Comparison of ENCODE assay signal across 1 cellular context in genomic region chr20:62818592-62819493, GRCh38.
TF ChIP-seq lines count a peak whose summit lies in the region.

No MANE protein-coding gene starts in this region.

TF ChIP-seq in HepG2, 621 proteins besides CTCF, POLR2A, EP300 and RAD21 (continued from another document and continues in another):
- TF ChIP-seq ZNF276 (CRISPR knock-in tag; IDR thresholded peaks at IDR 0.05; ENCODE audit: low read depth): no peak
- no peak for TF ChIP-seq ZKSCAN1 (IDR thresholded peaks at IDR 0.05; ENCODE audit: low read length)
- TF ChIP-seq GATAD1 (CRISPR knock-in tag; IDR thresholded peaks at IDR 0.05): peak; percentile 30; the same call in 1 of the 2 replicates
- peak; percentile 54; the same call in 1 of the 2 replicates for TF ChIP-seq TCF7 (IDR thresholded peaks at IDR 0.05; ENCODE audit: low read depth)
- peak; percentile 88; the same call in 1 of the 2 replicates for TF ChIP-seq ZFP41 (CRISPR knock-in tag; IDR thresholded peaks at IDR 0.05; ENCODE audit: borderline replicate concordance)
- TF ChIP-seq ZXDC (CRISPR knock-in tag; IDR thresholded peaks at IDR 0.05): peak; percentile 71
- TF ChIP-seq ZNF207 (IDR thresholded peaks at IDR 0.05; ENCODE audit: borderline replicate concordance): no peak
- peak; percentile 47 for TF ChIP-seq HNRNPL (IDR thresholded peaks at IDR 0.05; ENCODE audit: low read depth, low read length)
- TF ChIP-seq CEBPG (CRISPR knock-in tag; IDR thresholded peaks at IDR 0.05): no peak
- no peak for TF ChIP-seq CAMTA2 (CRISPR knock-in tag; IDR thresholded peaks at IDR 0.05; ENCODE audit: borderline replicate concordance)
- TF ChIP-seq SNAPC4 (CRISPR knock-in tag; IDR thresholded peaks at IDR 0.05): no peak; the same call in none of the 2 replicates
- no peak for TF ChIP-seq ZNF468 (CRISPR knock-in tag; IDR thresholded peaks at IDR 0.05)
- no peak for TF ChIP-seq ZFP62 (CRISPR knock-in tag; IDR thresholded peaks at IDR 0.05)
- TF ChIP-seq ZNF782 (CRISPR knock-in tag; IDR thresholded peaks at IDR 0.05; ENCODE audit: borderline replicate concordance): no peak
- no peak for TF ChIP-seq ZNF570 (CRISPR knock-in tag; IDR thresholded peaks at IDR 0.05; ENCODE audit: borderline replicate concordance)
- TF ChIP-seq ZBTB40 (IDR thresholded peaks at IDR 0.05): no peak
- TF ChIP-seq ZBTB40 (CRISPR knock-in tag; IDR thresholded peaks at IDR 0.05): peak; percentile 79; the same call in 1 of the 2 replicates
- no peak; the same call in 1 of the 2 replicates for TF ChIP-seq ZBTB10 (CRISPR knock-in tag; IDR thresholded peaks at IDR 0.05; ENCODE audit: borderline replicate concordance)
- TF ChIP-seq ZBTB7A (CRISPR knock-in tag; IDR thresholded peaks at IDR 0.05): peak; percentile 37; the same call in 1 of the 2 replicates
- TF ChIP-seq BCL3 (CRISPR knock-in tag; IDR thresholded peaks at IDR 0.05): peak; percentile 69; the same call in 1 of the 2 replicates
- TF ChIP-seq DR1 (CRISPR knock-in tag; IDR thresholded peaks at IDR 0.05): no peak; the same call in 1 of the 2 replicates
- TF ChIP-seq LRRFIP1 (CRISPR knock-in tag; conservative IDR thresholded peaks at IDR 0.05): no peak
- no peak for TF ChIP-seq ZNF33A (CRISPR knock-in tag; IDR thresholded peaks at IDR 0.05; ENCODE audit: borderline replicate concordance)
- no peak for TF ChIP-seq RELA (CRISPR knock-in tag; IDR thresholded peaks at IDR 0.05)
- no peak for TF ChIP-seq SRSF4 (IDR thresholded peaks at IDR 0.05; ENCODE audit: low read depth, low read length, poor library complexity, severe bottlenecking)
